In the genomic region with DNA sequence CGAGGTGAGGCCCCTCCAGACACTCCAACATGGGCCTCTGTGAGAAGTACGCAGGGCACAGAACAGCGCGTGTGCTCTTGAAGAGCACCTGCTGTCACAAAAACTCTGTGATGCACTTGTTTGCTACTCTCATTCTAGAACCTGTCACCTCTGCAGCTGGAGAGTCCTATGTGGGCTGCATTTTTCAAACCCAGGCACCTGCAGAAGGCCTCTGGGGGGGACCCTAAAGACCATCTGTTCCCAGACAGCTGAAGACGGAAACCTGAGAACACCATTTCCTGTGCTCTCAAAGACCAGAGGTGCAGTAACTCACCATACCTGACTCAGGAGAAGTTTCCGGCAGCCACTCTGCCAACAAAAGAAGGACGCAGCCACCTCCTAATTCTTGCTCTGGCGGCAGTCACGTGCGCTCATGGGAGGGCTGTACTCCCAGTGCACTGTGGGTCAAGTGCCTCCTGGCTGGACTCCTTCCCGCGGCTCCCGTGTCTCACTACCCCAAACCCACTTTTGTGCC, we compare ENCODE assay signal across 9 cellular contexts. TPM values are rescaled to one million over a fixed set of nuclear protein-coding genes. Genes with fewer than 3 reads are reported as not detected.
DNase-seq lines count a peak whose midpoint lies in the region; ATAC-seq and TF ChIP-seq lines count a peak whose summit lies in the region.
"Had no signal": no experiment of that assay in that cellular context is flagged by ENCODE, and none has a peak within 500 bp of the region (broad histone marks: within the 10 kb centered on the region; RNA-seq: fewer than 3 reads in every experiment).

No MANE protein-coding gene starts in this region.

- POLR2A ChIA-PET in OCI-LY7 (lab: Charles Lee) = interaction anchor here (0.7 to 1.5 kb wide), 3 partner anchors 22 to 46 kb away, joined by 3 to 4 read pairs (median 3); a partner anchor contains a TSS
- POLR2A ChIA-PET in naive thymus-derived CD4-positive, alpha-beta T cell (lab: Charles Lee) = interaction anchor here (1.7 to 7.1 kb wide), 7 partner anchors 11 to 46 kb away, joined by 4 to 89 read pairs (median 13); a partner anchor contains a TSS

- no peaks in the 10 kb centered on the region for H3K9me3 ChIP-seq in OCI-LY7 (ENCODE audit: low read length)
- H3K9me3 ChIP-seq in naive thymus-derived CD4-positive, alpha-beta T cell (ENCODE audit: control insufficient read depth in 2 of 3, low read length in 3 of 3) = no peaks in the 10 kb centered on the region

- H3K36me3 Mint-ChIP-seq in naive thymus-derived CD4-positive, alpha-beta T cell = peaks cover 0 to 11% (median 4%) of the 10 kb centered on the region in 5 donors

- peak; percentile 47 for ATAC-seq in naive thymus-derived CD4-positive, alpha-beta T cell
- ATAC-seq in GM18868 (IDR thresholded peaks at IDR 0.05; ENCODE audit: unreplicated experiment) (no peak), foreskin keratinocyte (no peak), GM21526 (IDR thresholded peaks at IDR 0.05; ENCODE audit: low FRiP score, unreplicated experiment) (no peak)

- H3K4me2 ChIP-seq in OCI-LY7 (ENCODE audit: low read length) = peak overlapping the region; percentile 80

- DNase-seq in COR-L47 (lab: John Stamatoyannopoulos, UW) (peak; percentile 35), OCI-LY7 (ENCODE audit: low spot score) (peak; percentile 95), SW480 (ENCODE audit: low spot score) (no peak), foreskin keratinocyte (no peak)
- DNase-seq in activated naive CD4-positive, alpha-beta T cell treated with anti-CD3 and anti-CD28 coated beads, Interleukin-2, amount 50 U/mL, for 16 hours = peak; percentile 31
- peak in 7 of 9 donors; percentile 38 to 58 (median 55) for DNase-seq in naive thymus-derived CD4-positive, alpha-beta T cell

- peaks cover 78 to 100% (median 95%) of the 10 kb centered on the region in 7 donors for H3K4me1 Mint-ChIP-seq in naive thymus-derived CD4-positive, alpha-beta T cell

- H3K4me1 ChIP-seq in OCI-LY7 (ENCODE audit: insufficient read depth, low read length, poor library complexity, severe bottlenecking) (peaks cover 77% of the 10 kb centered on the region), foreskin keratinocyte (no peaks in the 10 kb centered on the region)
- H3K4me1 ChIP-seq in naive thymus-derived CD4-positive, alpha-beta T cell (ENCODE audit: control insufficient read depth in 2 of 2, insufficient read depth in 2 of 2, low read length in 2 of 2) = peaks cover 32 to 81% of the 10 kb centered on the region in 2 donors

- H4K20me1 ChIP-seq in OCI-LY7 (ENCODE audit: insufficient read depth, low read length) = no peaks in the 10 kb centered on the region

- peak overlapping the region; percentile 86 to 99 (median 93) for H3K27ac Mint-ChIP-seq in naive thymus-derived CD4-positive, alpha-beta T cell

- peak overlapping the region; percentile 58 for H3K4me3 ChIP-seq in OCI-LY7 (ENCODE audit: low read depth, low read length, poor library complexity, severe bottlenecking)
- peak overlapping the region; percentile 43 for H3K4me3 ChIP-seq in naive thymus-derived CD4-positive, alpha-beta T cell (ENCODE audit: low read length)

- no peaks in the 10 kb centered on the region for H3K27me3 Mint-ChIP-seq in naive thymus-derived CD4-positive, alpha-beta T cell

- H3K9me2 ChIP-seq in OCI-LY7 (ENCODE audit: insufficient read depth, low read length) = no peaks in the 10 kb centered on the region

- H3K79me2 ChIP-seq in OCI-LY7 (ENCODE audit: insufficient read depth, low read depth, low read length) = peaks cover 93% of the 10 kb centered on the region

- H3K9me3 Mint-ChIP-seq in naive thymus-derived CD4-positive, alpha-beta T cell = peaks cover 0 to 6% (median 0%) of the 10 kb centered on the region in 11 donors
- H3K9me3 Mint-ChIP-seq: neural crest cell had no signal

- H3K4me3 Mint-ChIP-seq in naive thymus-derived CD4-positive, alpha-beta T cell = peak overlapping the region; percentile 71 to 85 (median 81)

- no TSS peak for BruUV-seq in OCI-LY7 (replicated peaks; lab: Mats Ljungman, UMichigan)

- peak overlapping the region; percentile 96 for H3K27ac ChIP-seq in OCI-LY7 (ENCODE audit: low read depth, low read length, poor library complexity, severe bottlenecking)
- H3K27ac ChIP-seq in naive thymus-derived CD4-positive, alpha-beta T cell (ENCODE audit: low read depth, low read length) = peak overlapping the region; percentile 71
- H3K27ac ChIP-seq in foreskin keratinocyte = no peak overlapping the region

- CTCF ChIA-PET in OCI-LY7 (lab: Charles Lee; ENCODE audit: unreplicated experiment) = no interaction called here
- CTCF ChIA-PET in naive thymus-derived CD4-positive, alpha-beta T cell (lab: Charles Lee) = interaction anchor here (1.5 to 3.8 kb wide), 3 partner anchors 12 to 46 kb away, joined by 4 to 21 read pairs (median 16); no protein-coding TSS in a partner anchor

- H3K27me3 ChIP-seq in naive thymus-derived CD4-positive, alpha-beta T cell (ENCODE audit: control insufficient read depth in 2 of 2, insufficient read depth in 2 of 2, low read length in 2 of 2) = no peaks in the 10 kb centered on the region
- no peaks in the 10 kb centered on the region for H3K27me3 ChIP-seq in foreskin keratinocyte

- H2AFZ ChIP-seq in OCI-LY7 (ENCODE audit: low read length) = no peak overlapping the region

- intact Hi-C loops in OCI-LY7 (cut with micrococcal nuclease; ENCODE audit: unreplicated experiment) = loop anchor here (1.0 to 5.0 kb wide), 3 partner anchors 29 to 124 kb away; a partner anchor contains a TSS
- intact Hi-C loops in naive thymus-derived CD4-positive, alpha-beta T cell (cut with micrococcal nuclease) = loop anchor here (1.0 to 2.0 kb wide), 5 partner anchors 12 to 45 kb away; a partner anchor contains a TSS

- TF ChIP-seq CTCF in OCI-LY7 (conservative IDR thresholded peaks at IDR 0.05; ENCODE audit: low read length) (no peak), foreskin keratinocyte (conservative IDR thresholded peaks at IDR 0.05) (no peak)

- H3K36me3 ChIP-seq in OCI-LY7 (ENCODE audit: insufficient read depth, low read length) = peaks cover 51% of the 10 kb centered on the region; the same call in 1 of the 2 replicates
- peaks cover 0 to 8% (median 0%) of the 10 kb centered on the region in 3 experiments for H3K36me3 ChIP-seq in naive thymus-derived CD4-positive, alpha-beta T cell (ENCODE audit: control insufficient read depth in 2 of 3, insufficient read depth in 3 of 3, low read length in 3 of 3)

RNA-seq across cellular contexts. Expression of a gene that starts 28.1 kb away (rescaled TPM):
- total RNA-seq in OCI-LY7 (2014; rRNA removed; shearing (Covaris generic)) = 63.7 and 74.3 TPM in 2 replicates
- total RNA-seq in OCI-LY7 (2022) (90.2 and 99.9 TPM in 2 replicates), foreskin keratinocyte (54.7 and 56.3 TPM in 2 replicates)
- 100 to 1,000 TPM in 1 of 5 experiments, 10 to 100 TPM in 4; 88.3 to 104 (median 94.0) TPM for total RNA-seq in naive thymus-derived CD4-positive, alpha-beta T cell
- 10 to 100 TPM in 1 of 2 donors, 1 to 10 TPM in 1; 7.0 to 12.4 TPM for polyA plus RNA-seq in naive thymus-derived CD4-positive, alpha-beta T cell
- polyA plus RNA-seq in foreskin keratinocyte = 47.2 and 53.1 TPM in 2 replicates

RNA-seq across cellular contexts. Expression of a gene that starts 35.8 kb away (rescaled TPM):
- total RNA-seq in OCI-LY7 (2014; rRNA removed; shearing (Covaris generic)) = 5.6 and 8.1 TPM in 2 replicates
- 11.0 and 12.9 TPM in 2 replicates for total RNA-seq in OCI-LY7 (2022)
- 10 to 100 TPM; 22.1 to 80.6 (median 58.5) TPM for total RNA-seq in naive thymus-derived CD4-positive, alpha-beta T cell
- 1 to 10 TPM; 1.6 to 4.1 TPM for polyA plus RNA-seq in naive thymus-derived CD4-positive, alpha-beta T cell
- 1.4 and 2.6 TPM in 2 replicates for total RNA-seq in foreskin keratinocyte
- 1.4 and 2.9 TPM in 2 replicates for polyA plus RNA-seq in foreskin keratinocyte

RNA-seq across cellular contexts. Expression of a gene that starts 45.2 kb away (rescaled TPM):
- 6.6 and 6.8 TPM in 2 replicates for total RNA-seq in OCI-LY7 (2014; rRNA removed; shearing (Covaris generic))
- total RNA-seq in OCI-LY7 (2022) = 6.0 and 7.9 TPM in 2 replicates
- total RNA-seq in naive thymus-derived CD4-positive, alpha-beta T cell = 10 to 100 TPM; 13.1 to 39.4 (median 27.8) TPM
- 1 to 10 TPM; 6.3 to 7.0 TPM for polyA plus RNA-seq in naive thymus-derived CD4-positive, alpha-beta T cell
- total RNA-seq in foreskin keratinocyte = 1.5 and 2.1 TPM in 2 replicates
- 0.89 and 1.2 TPM in 2 replicates for polyA plus RNA-seq in foreskin keratinocyte

RNA-seq across cellular contexts. Expression of a gene that starts 46.3 kb away (rescaled TPM):
- total RNA-seq in OCI-LY7 (2014; rRNA removed; shearing (Covaris generic)) = 217 and 293 TPM in 2 replicates
- 248 and 280 TPM in 2 replicates for total RNA-seq in OCI-LY7 (2022)
- total RNA-seq in naive thymus-derived CD4-positive, alpha-beta T cell = 100 to 1,000 TPM; 108 to 241 (median 135) TPM
- 100 to 1,000 TPM; 381 to 415 TPM for polyA plus RNA-seq in naive thymus-derived CD4-positive, alpha-beta T cell
- total RNA-seq in foreskin keratinocyte = 283 and 287 TPM in 2 replicates
- polyA plus RNA-seq in foreskin keratinocyte = 511 and 568 TPM in 2 replicates

Comparison
In these comparisons a context has a peak if more than half of its experiments do, and no peak if none do; other contexts are left out.
1. DNase-seq: peak in COR-L47 (single experiment), OCI-LY7 (single experiment), activated naive CD4-positive, alpha-beta T cell treated with anti-CD3 and anti-CD28 coated beads, Interleukin-2, amount 50 U/mL, for 16 hours (single experiment) and naive thymus-derived CD4-positive, alpha-beta T cell (7 of 9); none in SW480 (single experiment) and foreskin keratinocyte (0 of 2).